In genomic region chr5:75648712-75649111, GRCh38 we compare ENCODE assay signal across 22 cellular contexts. TPM values are rescaled to one million over a fixed set of nuclear protein-coding genes. Genes with fewer than 3 reads are reported as not detected.
DNase-seq lines count a peak whose midpoint lies in the region; ATAC-seq and TF ChIP-seq lines count a peak whose summit lies in the region.
"Had no signal": no experiment of that assay in that cellular context is flagged by ENCODE, and none has a peak within 500 bp of the region (broad histone marks: within the 10 kb centered on the region; RNA-seq: fewer than 3 reads in every experiment).

No MANE protein-coding gene starts in this region.

- POLR2A ChIA-PET in Caco-2 (lab: Charles Lee) = no interaction called here

- no peaks in the 10 kb centered on the region for H3K36me3 Mint-ChIP-seq in Caco-2 (ENCODE audit: insufficient read depth, unreplicated experiment)
- H3K36me3 Mint-ChIP-seq: naive thymus-derived CD8-positive, alpha-beta T cell had no signal

- no peaks in the 10 kb centered on the region for H3K9me3 ChIP-seq in Caco-2
- H3K9me3 ChIP-seq: pancreas, Peyer's patch, vagina had no signal

- TF ChIP-seq CTCF in Caco-2 (IDR thresholded peaks at IDR 0.05; ENCODE audit: insufficient read depth in 1 of 2, low read depth in 1 of 2, low read length in 1 of 2, severe bottlenecking in 1 of 2, unreplicated experiment in 1 of 2) = no peak
- TF ChIP-seq CTCF in GM13977 (IDR thresholded peaks at IDR 0.05; ENCODE audit: extremely low read depth, insufficient read depth, missing control alignments) = no peak

- H3K27ac Mint-ChIP-seq in Caco-2 (ENCODE audit: unreplicated experiment) = peak overlapping the region; percentile 62
- H3K27ac Mint-ChIP-seq: CD8-positive, alpha-beta memory T cell; naive thymus-derived CD8-positive, alpha-beta T cell; T-helper 2 cell treated with Interferon-gamma antibody and Interleukin-4, amounts not matched to agents 5 μg/mL and 100 μg/mL, for 36 hours had no signal

- DNase-seq in Caco-2 = peak; percentile 76 to 85
- DNase-seq in GM13977 (ENCODE audit: low spot score) = peak; percentile 64
- peak; percentile 37 for DNase-seq in left kidney (ENCODE audit: low read depth, low spot score)
- DNase-seq in activated CD8-positive, alpha-beta memory T cell treated with anti-CD3 and anti-CD28 coated beads, Interleukin-2, amount 50 U/mL, for 48 hours = no peak
- DNase-seq in anterior cingulate cortex (lab: John Stamatoyannopoulos, UW) = no peak
- DNase-seq in head of caudate nucleus = no peak
- no peak for DNase-seq in activated CD8-positive, alpha-beta memory T cell treated with anti-CD3 and anti-CD28 coated beads, Interleukin-2, amount 50 U/mL, for 4 hours
- DNase-seq: activated CD4-positive, CD25-positive, alpha-beta regulatory T cell; CD8-positive, alpha-beta memory T cell; glutamatergic neuron; GM23248; mammary epithelial cell; naive thymus-derived CD8-positive, alpha-beta T cell; NCI-H1092 treated with DMSO at 0.1 percent for 48 hours; NCI-H2107; NCI-H526; pancreas; Peyer's patch had no signal

- intact Hi-C loops in Caco-2 (cut with micrococcal nuclease; ENCODE audit: unreplicated experiment) = loop anchor here (5.0 kb wide), 1 partner anchor 36 kb away; the partner anchor contains the start of gene ANKDD1B
- intact Hi-C loops in head of caudate nucleus (cut with DNase I) = no loop called here

- in situ Hi-C loops in GM13977 (cut with MboI; ENCODE audit: low pct_unique_long_range_greater_than_20kb, low sequenced_read_pairs, unreplicated experiment) = no loop called here

- no peaks in the 10 kb centered on the region for H3K27me3 ChIP-seq in Caco-2 (replicated peaks; ENCODE audit: control insufficient read depth, insufficient read depth, low read length)
- H3K27me3 ChIP-seq: pancreas, Peyer's patch, vagina had no signal

- peaks cover 6% of the 10 kb centered on the region; the same call in 1 of the 2 replicates for H3K4me1 ChIP-seq in Caco-2
- H3K4me1 ChIP-seq: pancreas, Peyer's patch, vagina had no signal

- BruUV-seq in Caco-2 (replicated peaks; lab: Mats Ljungman, UMichigan) = no TSS peak

- H3K9me3 Mint-ChIP-seq in Caco-2 (ENCODE audit: unreplicated experiment) = no peaks in the 10 kb centered on the region

- no peaks in the 10 kb centered on the region for H3K36me3 ChIP-seq in Caco-2 (ENCODE audit: control insufficient read depth, insufficient read depth, low read length)
- H3K36me3 ChIP-seq: pancreas, Peyer's patch, vagina had no signal

- H3K27me3 Mint-ChIP-seq in Caco-2 (ENCODE audit: insufficient read depth, unreplicated experiment) = no peaks in the 10 kb centered on the region
- H3K27me3 Mint-ChIP-seq: CD8-positive, alpha-beta memory T cell; naive thymus-derived CD8-positive, alpha-beta T cell had no signal

- CTCF ChIA-PET in Caco-2 (lab: Charles Lee) = no interaction called here

- peak; percentile 52 for ATAC-seq in HG03354 (IDR thresholded peaks at IDR 0.05; ENCODE audit: poor library complexity, severe bottlenecking, unreplicated experiment)
- ATAC-seq: naive thymus-derived CD8-positive, alpha-beta T cell had no signal

- peak overlapping the region; percentile 19 for H3K4me3 Mint-ChIP-seq in Caco-2 (ENCODE audit: unreplicated experiment)
- H3K4me3 Mint-ChIP-seq: CD8-positive, alpha-beta memory T cell; naive thymus-derived CD8-positive, alpha-beta T cell; T-helper 2 cell treated with Interferon-gamma antibody and Interleukin-4, amounts not matched to agents 5 μg/mL and 100 μg/mL, for 36 hours had no signal

- H3K4me3 ChIP-seq in Caco-2 (ENCODE audit: low read depth, low read length) = no peak overlapping the region
- H3K4me3 ChIP-seq: GM23248, pancreas, Peyer's patch, SK-N-MC, vagina had no signal

- H3K4me1 Mint-ChIP-seq in Caco-2 (ENCODE audit: low read depth, unreplicated experiment) = peaks cover 9% of the 10 kb centered on the region

RNA-seq across cellular contexts. Expression of gene ANKDD1B, which starts 37.5 kb away (rescaled TPM):
- total RNA-seq in Caco-2 (2022) = 0.63 and 0.88 TPM in 2 replicates
- total RNA-seq: GM23248, vagina had no signal

Comparison
In these comparisons a context has a peak if more than half of its experiments do, and no peak if none do; other contexts are left out.
1. DNase-seq: peak in Caco-2 (2 of 2), GM13977 (single experiment) and left kidney (single experiment); none in activated CD8-positive, alpha-beta memory T cell treated with anti-CD3 and anti-CD28 coated beads, Interleukin-2, amount 50 U/mL, for 48 hours (single experiment), anterior cingulate cortex (0 of 58), head of caudate nucleus (0 of 42) and activated CD8-positive, alpha-beta memory T cell treated with anti-CD3 and anti-CD28 coated beads, Interleukin-2, amount 50 U/mL, for 4 hours (single experiment).